8 cellular contexts compared by ENCODE assay signal in genomic region chr20:431012-431904, GRCh38. TPM values are rescaled to one million over a fixed set of nuclear protein-coding genes. Genes with fewer than 3 reads are reported as not detected.
DNase-seq lines count a peak whose midpoint lies in the region; ATAC-seq and TF ChIP-seq lines count a peak whose summit lies in the region.

No MANE protein-coding gene starts in this region.

- no peaks in the 10 kb centered on the region for H3K27me3 ChIP-seq in left ventricle myocardium inferior (ENCODE audit: low read depth)

- H3K4me1 ChIP-seq in OCI-LY7 (ENCODE audit: insufficient read depth, low read length, poor library complexity, severe bottlenecking) (peaks cover 5% of the 10 kb centered on the region), left ventricle myocardium inferior (peaks cover 24% of the 10 kb centered on the region)

- intact Hi-C loops in OCI-LY7 (cut with micrococcal nuclease; ENCODE audit: unreplicated experiment) (loop anchor here (1.0 kb wide), 2 partner anchors 22 to 77 kb away; no protein-coding TSS in a partner anchor), left ventricle myocardium inferior (cut with micrococcal nuclease) (no loop called here)

- H3K27ac ChIP-seq in OCI-LY7 (ENCODE audit: low read depth, low read length, poor library complexity, severe bottlenecking) (no peak overlapping the region), left ventricle myocardium inferior (replicated peaks) (no peak overlapping the region)

- no peak overlapping the region for H2AFZ ChIP-seq in OCI-LY7 (ENCODE audit: low read length)

- CTCF ChIA-PET in OCI-LY7 (lab: Charles Lee; ENCODE audit: unreplicated experiment), result interaction anchor here (0.6 to 1.0 kb wide), 4 partner anchors 11 to 86 kb away, joined by 3 to 4 read pairs (median 3); no protein-coding TSS in a partner anchor

- H3K4me3 ChIP-seq in OCI-LY7 (ENCODE audit: low read depth, low read length, poor library complexity, severe bottlenecking) (no peak overlapping the region), left ventricle myocardium inferior (no peak overlapping the region)

- no peak overlapping the region for H3K4me2 ChIP-seq in OCI-LY7 (ENCODE audit: low read length)

- TF ChIP-seq CTCF in OCI-LY7 (conservative IDR thresholded peaks at IDR 0.05; ENCODE audit: low read length) (peak; percentile 86), left ventricle myocardium inferior (IDR thresholded peaks at IDR 0.05; ENCODE audit: borderline replicate concordance) (peak; percentile 59)

- no peaks in the 10 kb centered on the region for H3K79me2 ChIP-seq in OCI-LY7 (ENCODE audit: insufficient read depth, low read depth, low read length)

- DNase-seq in D341Med (ENCODE audit: low spot score) (peak; percentile 92), KBM-7 (peak; percentile 80), OCI-LY7 (ENCODE audit: low spot score) (peak; percentile 83), amniotic epithelial cell (ENCODE audit: low read depth) (peak; percentile 66), left ventricle myocardium inferior (peak; percentile 50), putamen (ENCODE audit: low spot score) (peak; percentile 75), GOT3 (lab: John Stamatoyannopoulos, UW) (no peak)

- ATAC-seq in HG02642 (IDR thresholded peaks at IDR 0.05; ENCODE audit: poor library complexity, unreplicated experiment), result no peak

- POLR2A ChIA-PET in OCI-LY7 (lab: Charles Lee), result interaction anchor here (0.8 kb wide), 1 partner anchor 75 kb away, joined by 3 read pairs; no protein-coding TSS in a partner anchor

- H3K36me3 ChIP-seq in OCI-LY7 (ENCODE audit: insufficient read depth, low read length) (peaks cover 61% of the 10 kb centered on the region), left ventricle myocardium inferior (peaks cover 76% of the 10 kb centered on the region)

- no peaks in the 10 kb centered on the region for H3K9me2 ChIP-seq in OCI-LY7 (ENCODE audit: insufficient read depth, low read length)

- BruUV-seq in OCI-LY7 (replicated peaks; lab: Mats Ljungman, UMichigan), result no TSS peak

- in situ Hi-C loops in KBM-7 (cut with MboI; ENCODE audit: low pct_unique_long_range_greater_than_20kb, low sequenced_read_pairs), result no loop called here

- H4K20me1 ChIP-seq in OCI-LY7 (ENCODE audit: insufficient read depth, low read length), result no peaks in the 10 kb centered on the region

- H3K9me3 ChIP-seq in OCI-LY7 (ENCODE audit: low read length) (no peaks in the 10 kb centered on the region), left ventricle myocardium inferior (replicated peaks) (no peaks in the 10 kb centered on the region)

RNA-seq across cellular contexts. Expression of gene RBCK1, which starts 23.2 kb away (rescaled TPM):
- 61.8 and 82.9 TPM in 2 replicates for total RNA-seq in OCI-LY7 (2014; rRNA removed; shearing (Covaris generic))
- total RNA-seq in OCI-LY7 (2022) (140 and 151 TPM in 2 replicates), left ventricle myocardium inferior (49.7 TPM)

RNA-seq across cellular contexts. Expression of gene TBC1D20, which starts 31.1 kb away (rescaled TPM):
- 20.8 and 22.1 TPM in 2 replicates for total RNA-seq in OCI-LY7 (2014; rRNA removed; shearing (Covaris generic))
- total RNA-seq in OCI-LY7 (2022) (17.4 and 19.0 TPM in 2 replicates), left ventricle myocardium inferior (23.0 TPM)

RNA-seq across cellular contexts. Expression of gene TRIB3, which starts 50.7 kb away (rescaled TPM):
- 87.2 and 114 TPM in 2 replicates for total RNA-seq in OCI-LY7 (2014; rRNA removed; shearing (Covaris generic))
- 92.7 and 111 TPM in 2 replicates for total RNA-seq in OCI-LY7 (2022)
- 0.69 TPM for total RNA-seq in left ventricle myocardium inferior

Comparison
In these comparisons a context has a peak if more than half of its experiments do, and no peak if none do; other contexts are left out.
1. RNA of gene TRIB3, which starts 50.7 kb away (total RNA-seq): 87.2 to 114 TPM in OCI-LY7; 0.69 TPM in left ventricle myocardium inferior (single experiment); every median in the first group is over 10 times any median in the second.